8 cellular contexts compared by ENCODE assay signal in the genomic region with DNA sequence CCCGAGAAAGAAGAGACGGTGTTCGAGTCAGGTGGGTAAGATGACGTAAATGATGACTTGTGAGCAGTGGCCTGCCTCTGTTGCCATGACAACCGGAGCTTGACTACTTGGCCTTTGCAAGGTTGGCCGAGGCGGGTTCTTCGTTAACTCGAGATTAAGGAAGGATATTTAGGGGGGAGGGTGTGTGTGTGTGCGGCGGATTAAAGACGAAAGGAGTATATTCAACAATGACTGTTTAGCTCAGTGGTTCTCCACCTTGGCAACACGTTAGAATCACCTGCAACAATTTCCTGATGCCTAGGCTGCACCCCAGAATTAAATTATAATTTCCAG. TPM values are rescaled to one million over a fixed set of nuclear protein-coding genes. Genes with fewer than 3 reads are reported as not detected.
DNase-seq lines count a peak whose midpoint lies in the region; ATAC-seq and TF ChIP-seq lines count a peak whose summit lies in the region.

No MANE protein-coding gene starts in this region.

- H3K4me3 Mint-ChIP-seq in central memory CD8-positive, alpha-beta T cell: peak overlapping the region; percentile 83

- peaks cover 18% of the 10 kb centered on the region for H3K36me3 Mint-ChIP-seq in central memory CD8-positive, alpha-beta T cell (ENCODE audit: insufficient read depth)

- H3K27me3 Mint-ChIP-seq in central memory CD8-positive, alpha-beta T cell: no peaks in the 10 kb centered on the region

- no peaks in the 10 kb centered on the region for H3K36me3 ChIP-seq in HAP-1 (replicated peaks)
- H3K36me3 ChIP-seq in spleen: no peaks in the 10 kb centered on the region

- TF ChIP-seq POLR2A in spleen (IDR thresholded peaks at IDR 0.05): no peak

- peaks cover 6% of the 10 kb centered on the region for H3K4me1 ChIP-seq in HAP-1
- peaks cover 6 to 44% (median 22%) of the 10 kb centered on the region in 6 donors for H3K4me1 ChIP-seq in spleen

- H3K27ac ChIP-seq in spleen: peak overlapping the region; percentile 82 to 96 (median 94)

- H3K9me3 Mint-ChIP-seq in central memory CD8-positive, alpha-beta T cell: no peaks in the 10 kb centered on the region

- ATAC-seq in central memory CD8-positive, alpha-beta T cell (replicated peaks; ENCODE audit: extremely low read depth, poor library complexity, severe bottlenecking): peak; percentile 78
- ATAC-seq in GM19455 (IDR thresholded peaks at IDR 0.05; ENCODE audit: unreplicated experiment): no peak

- H3K9me3 ChIP-seq in HAP-1: no peaks in the 10 kb centered on the region
- no peaks in the 10 kb centered on the region for H3K9me3 ChIP-seq in spleen

- 1 to 4% (median 4%) methylated on average over 13 of the region's 13 CpGs for WGBS in spleen, 5 donors

- in situ Hi-C loops in HAP-1 (cut with MboI; ENCODE audit: low sequenced_read_pairs): no loop called here

- no peak for TF ChIP-seq CTCF in spleen (IDR thresholded peaks at IDR 0.05 in 8 of 11, conservative IDR thresholded peaks at IDR 0.05 in 3 of 11)

- intact Hi-C loops in spleen (cut with DNase I; ENCODE audit: low total_unique reads): no loop called here

- no peaks in the 10 kb centered on the region for H3K27me3 ChIP-seq in HAP-1 (ENCODE audit: low read depth)
- no peaks in the 10 kb centered on the region for H3K27me3 ChIP-seq in spleen (replicated peaks in 1 of 7)

- peak overlapping the region; percentile 96 for H3K27ac Mint-ChIP-seq in central memory CD8-positive, alpha-beta T cell (ENCODE audit: low read depth)

- DNase-seq in DMS 273 (lab: John Stamatoyannopoulos, UW; ENCODE audit: unreplicated experiment) (peak; percentile 91), HAP-1 (ENCODE audit: low spot score in 2 of 2) (peak; percentile 28 to 74), NCI-H1694 treated with DMSO at 0.1 percent for 48 hours (lab: John Stamatoyannopoulos, UW) (peak; percentile 72), iris pigment epithelial cell (ENCODE audit: low read depth) (peak; percentile 92), spleen (peak; percentile 89)
- peak; percentile 32 to 59 (median 53) for DNase-seq in activated CD4-positive, CD25-positive, alpha-beta regulatory T cell (lab: John Stamatoyannopoulos, UW)
- DNase-seq in central memory CD8-positive, alpha-beta T cell (ENCODE audit: low spot score in 2 of 2): peak; percentile 69 to 80

- peaks cover 29% of the 10 kb centered on the region for H3K4me1 Mint-ChIP-seq in central memory CD8-positive, alpha-beta T cell

- peak overlapping the region; percentile 60 for H3K4me3 ChIP-seq in HAP-1
- H3K4me3 ChIP-seq in spleen: peak overlapping the region; percentile 42 to 75 (median 64)

RNA-seq across cellular contexts. Expression of a gene that starts 0.4 kb away (rescaled TPM):
- 10 to 100 TPM; 16.9 to 43.2 (median 29.7) TPM for total RNA-seq in spleen
- 10 to 100 TPM in 1 of 3 donors, 1 to 10 TPM in 2; 3.7 to 11.3 (median 4.7) TPM for polyA plus RNA-seq in spleen

RNA-seq across cellular contexts. Expression of a gene that starts 41.4 kb away (rescaled TPM):
- total RNA-seq in spleen: 10 to 100 TPM in 2 of 7 donors, 1 to 10 TPM in 5; 5.1 to 12.7 (median 9.5) TPM
- 1 to 10 TPM; 2.9 to 5.9 (median 3.3) TPM for polyA plus RNA-seq in spleen
